ENCODE assay signal across 1 cellular context in the genomic region with DNA sequence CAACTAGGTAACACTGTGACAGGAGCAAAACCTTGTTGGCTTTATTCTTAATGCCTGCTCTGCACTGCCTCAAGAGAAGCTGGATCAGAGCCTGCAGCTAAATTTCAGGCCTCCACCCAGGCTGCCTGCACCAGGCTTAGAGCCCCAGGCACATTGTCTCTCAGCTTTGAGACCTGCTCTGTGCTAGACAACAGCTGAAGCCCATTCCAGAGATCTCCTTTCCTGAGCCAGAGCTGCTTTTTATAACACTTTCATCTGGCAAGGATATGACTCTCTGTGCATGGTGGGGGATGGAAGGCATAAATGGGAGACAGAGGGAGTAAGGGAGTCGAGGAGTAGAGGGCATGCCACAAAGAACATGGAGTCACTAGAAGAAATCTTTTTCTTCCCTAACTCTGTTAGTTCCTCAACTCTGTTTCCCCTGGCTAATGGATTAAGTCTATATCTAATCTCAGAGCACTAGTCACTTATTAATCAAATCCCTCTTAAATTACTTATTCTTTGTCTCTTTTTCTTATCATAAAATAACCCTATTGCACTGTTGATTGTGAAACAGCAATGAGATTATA.
TF ChIP-seq lines count a peak whose summit lies in the region.

No MANE protein-coding gene starts in this region.

TF ChIP-seq in IMR-90, 13 proteins besides CTCF, POLR2A, EP300 and RAD21:
- no peak for TF ChIP-seq BHLHE40 (IDR thresholded peaks at IDR 0.05; ENCODE audit: low read depth, low read length)
- TF ChIP-seq ELK1 (IDR thresholded peaks at IDR 0.05; ENCODE audit: borderline replicate concordance, low read depth, low read length) = no peak
- no peak for TF ChIP-seq RFX5 (IDR thresholded peaks at IDR 0.05; ENCODE audit: low read depth, low read length)
- TF ChIP-seq MAFK (IDR thresholded peaks at IDR 0.05; ENCODE audit: low read depth, low read length) = no peak
- TF ChIP-seq NFE2L2 (IDR thresholded peaks at IDR 0.05; ENCODE audit: low read depth, low read length) = no peak
- no peak for TF ChIP-seq CEBPB (IDR thresholded peaks at IDR 0.05; ENCODE audit: low read depth, low read length)
- no peak for TF ChIP-seq RCOR1 (IDR thresholded peaks at IDR 0.05; ENCODE audit: insufficient replicate concordance, low read length)
- TF ChIP-seq CHD1 (IDR thresholded peaks at IDR 0.05; ENCODE audit: low read depth, low read length) = no peak
- TF ChIP-seq, protein P1, sequence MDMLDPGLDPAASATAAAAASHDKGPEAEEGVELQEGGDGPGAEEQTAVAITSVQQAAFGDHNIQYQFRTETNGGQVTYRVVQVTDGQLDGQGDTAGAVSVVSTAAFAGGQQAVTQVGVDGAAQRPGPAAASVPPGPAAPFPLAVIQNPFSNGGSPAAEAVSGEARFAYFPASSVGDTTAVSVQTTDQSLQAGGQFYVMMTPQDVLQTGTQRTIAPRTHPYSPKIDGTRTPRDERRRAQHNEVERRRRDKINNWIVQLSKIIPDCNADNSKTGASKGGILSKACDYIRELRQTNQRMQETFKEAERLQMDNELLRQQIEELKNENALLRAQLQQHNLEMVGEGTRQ (IDR thresholded peaks at IDR 0.05; ENCODE audit: low read depth, low read length) = no peak
- TF ChIP-seq MXI1 (IDR thresholded peaks at IDR 0.05; ENCODE audit: borderline replicate concordance, low read depth, low read length) = no peak
- no peak for TF ChIP-seq SMC3 (IDR thresholded peaks at IDR 0.05; ENCODE audit: low read depth, low read length)
- TF ChIP-seq MAZ (IDR thresholded peaks at IDR 0.05; ENCODE audit: borderline replicate concordance, low read depth, low read length) = no peak
- TF ChIP-seq FOS (IDR thresholded peaks at IDR 0.05; ENCODE audit: low read depth, low read length) = no peak
